23 cellular contexts compared by ENCODE assay signal in the genomic region with DNA sequence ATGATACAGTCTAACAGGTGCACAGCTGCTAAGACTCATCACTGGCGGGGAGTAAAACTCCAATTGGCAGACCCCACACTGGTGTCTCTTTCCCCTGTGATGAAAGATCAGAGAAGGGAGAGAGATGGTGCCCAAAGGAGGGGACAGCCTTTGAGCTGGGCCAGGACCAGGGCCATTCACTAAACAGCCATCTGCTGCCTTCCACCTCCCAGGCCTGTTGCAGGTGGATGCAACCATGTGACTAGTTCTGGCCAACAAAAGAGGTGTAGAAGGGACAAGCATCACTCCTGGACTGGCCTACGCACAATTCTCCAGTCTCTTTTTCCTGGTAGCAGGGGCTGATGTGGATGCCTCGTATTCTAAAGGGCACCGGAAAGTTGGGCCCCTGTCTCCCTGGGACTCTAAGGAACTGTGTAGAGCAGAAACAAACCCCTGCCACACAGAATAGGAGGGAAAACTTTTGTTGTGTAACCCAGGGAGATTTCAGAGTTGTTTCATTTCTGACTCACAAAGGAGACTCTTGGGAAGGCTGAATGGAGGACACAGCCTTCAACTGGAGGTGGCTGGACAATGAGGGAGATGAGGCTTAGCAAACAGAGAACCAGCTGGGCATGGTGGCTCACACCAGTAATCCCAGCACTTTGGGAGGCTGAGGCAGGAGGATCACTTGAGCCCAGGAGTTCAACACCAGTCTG. TPM values are rescaled to one million over a fixed set of nuclear protein-coding genes. Genes with fewer than 3 reads are reported as not detected.
DNase-seq lines count a peak whose midpoint lies in the region; ATAC-seq, FAIRE-seq and TF ChIP-seq lines count a peak whose summit lies in the region.
"Had no signal": no experiment of that assay in that cellular context is flagged by ENCODE, and none has a peak within 500 bp of the region (broad histone marks: within the 10 kb centered on the region; RNA-seq: fewer than 3 reads in every experiment).

No MANE protein-coding gene starts in this region.

- H4K8ac ChIP-seq in mesenchymal stem cell (ENCODE audit: low read length): no peak overlapping the region

- POLR2A ChIA-PET in activated B cell treated with CpG ODN at 0.5 μM for 24 hours (lab: Charles Lee): interaction anchor here (0.6 to 4.9 kb wide), 4 partner anchors 26 to 71 kb away, joined by 3 to 44 read pairs (median 5); a partner anchor contains a TSS

- H3K9me3 Mint-ChIP-seq in activated naive CD4-positive, alpha-beta T cell treated with anti-CD3 and anti-CD28 coated beads, Interleukin-2, amount 50 U/mL, for 72 hours: no peaks in the 10 kb centered on the region
- no peaks in the 10 kb centered on the region for H3K9me3 Mint-ChIP-seq in activated B cell treated with CpG ODN at 0.5 μM for 24 hours
- H3K9me3 Mint-ChIP-seq in type B pancreatic cell: no peaks in the 10 kb centered on the region
- H3K9me3 Mint-ChIP-seq: activated CD4-positive, alpha-beta T cell treated with anti-CD3 and anti-CD28 coated beads, Interleukin-2, amount 10 ng/mL, durations not matched to agents 7 days and 5 days; H9; nephron had no signal

- no peak overlapping the region for H2BK5ac ChIP-seq in mesenchymal stem cell (ENCODE audit: low read depth, low read length, poor library complexity, severe bottlenecking)

- H3K27ac Mint-ChIP-seq in activated naive CD4-positive, alpha-beta T cell treated with anti-CD3 and anti-CD28 coated beads, Interleukin-2, amount 50 U/mL, for 72 hours: peak overlapping the region; percentile 78 to 85
- H3K27ac Mint-ChIP-seq in activated B cell treated with CpG ODN at 0.5 μM for 24 hours (peak overlapping the region; percentile 35), type B pancreatic cell (peak overlapping the region; percentile 93)
- H3K27ac Mint-ChIP-seq: activated CD4-positive, alpha-beta T cell treated with anti-CD3 and anti-CD28 coated beads, Interleukin-2, amount 10 ng/mL, durations not matched to agents 7 days and 5 days; H9; nephron had no signal

- peaks cover 52% of the 10 kb centered on the region for H3K79me1 ChIP-seq in mesenchymal stem cell (replicated peaks; ENCODE audit: low read length, poor library complexity, severe bottlenecking)

- no peak for ATAC-seq in activated naive CD4-positive, alpha-beta T cell treated with anti-CD3 and anti-CD28 coated beads, Interleukin-2, amount 50 U/mL, for 72 hours
- ATAC-seq in activated B cell treated with CpG ODN at 0.5 μM for 24 hours (ENCODE audit: low read depth): no peak

- no peak overlapping the region for H3K14ac ChIP-seq in mesenchymal stem cell (ENCODE audit: low read length in 2 of 2)

- peak overlapping the region; percentile 19 for H3K9ac ChIP-seq in mesenchymal stem cell (ENCODE audit: low read length)
- H3K9ac ChIP-seq: SK-N-SH had no signal

- no peak overlapping the region for H3K18ac ChIP-seq in mesenchymal stem cell (ENCODE audit: low read depth in 1 of 2, low read length in 2 of 2)

- no peak overlapping the region for H4K91ac ChIP-seq in mesenchymal stem cell (ENCODE audit: low read length)

- no peaks in the 10 kb centered on the region for H3K9me3 ChIP-seq in mesenchymal stem cell (ENCODE audit: control insufficient read depth, low read length)
- H3K9me3 ChIP-seq: SK-N-SH had no signal

- no peak overlapping the region for H3K4ac ChIP-seq in mesenchymal stem cell (ENCODE audit: low read depth in 1 of 2, low read length in 2 of 2)

- no peak overlapping the region for H3K27ac ChIP-seq in mesenchymal stem cell (ENCODE audit: low read length, poor library complexity, severe bottlenecking)

- no peaks in the 10 kb centered on the region for H3K27me3 ChIP-seq in mesenchymal stem cell (ENCODE audit: control insufficient read depth in 1 of 2, insufficient read depth in 1 of 2, low read length in 2 of 2)

- H2BK12ac ChIP-seq in mesenchymal stem cell (ENCODE audit: low read length in 2 of 2): no peak overlapping the region

- peaks cover 13 to 28% of the 10 kb centered on the region in 2 donors for H3K36me3 Mint-ChIP-seq in activated naive CD4-positive, alpha-beta T cell treated with anti-CD3 and anti-CD28 coated beads, Interleukin-2, amount 50 U/mL, for 72 hours
- H3K36me3 Mint-ChIP-seq in activated B cell treated with CpG ODN at 0.5 μM for 24 hours (ENCODE audit: low read depth) (peaks cover 96% of the 10 kb centered on the region), type B pancreatic cell (peaks cover 11% of the 10 kb centered on the region)

- H3K36me3 ChIP-seq in mesenchymal stem cell (ENCODE audit: control insufficient read depth in 1 of 2, insufficient read depth in 2 of 2, low read depth in 1 of 2, low read length in 2 of 2): peaks cover 70 to 85% of the 10 kb centered on the region in 2 experiments

- no peaks in the 10 kb centered on the region for H3K27me3 Mint-ChIP-seq in activated B cell treated with CpG ODN at 0.5 μM for 24 hours
- no peaks in the 10 kb centered on the region for H3K27me3 Mint-ChIP-seq in type B pancreatic cell
- H3K27me3 Mint-ChIP-seq: activated CD4-positive, alpha-beta T cell treated with anti-CD3 and anti-CD28 coated beads, Interleukin-2, amount 10 ng/mL, durations not matched to agents 7 days and 5 days had no signal

- no peak overlapping the region for H3K4me3 ChIP-seq in mesenchymal stem cell (ENCODE audit: insufficient read depth in 1 of 2, low read depth in 1 of 2, low read length in 2 of 2)

- TF ChIP-seq CTCF in activated B cell treated with CpG ODN at 0.5 μM for 24 hours (IDR thresholded peaks at IDR 0.05): no peak
- TF ChIP-seq CTCF in type B pancreatic cell (conservative IDR thresholded peaks at IDR 0.05): no peak
- TF ChIP-seq CTCF in D721Med (IDR thresholded peaks at IDR 0.05; ENCODE audit: insufficient read depth, missing control alignments): no peak

- H2AK5ac ChIP-seq in mesenchymal stem cell (ENCODE audit: low read length, severe bottlenecking): no peak overlapping the region

- H3K23ac ChIP-seq in mesenchymal stem cell (ENCODE audit: low read length in 2 of 2): no peak overlapping the region

- peaks cover 24% of the 10 kb centered on the region for H3K4me1 ChIP-seq in mesenchymal stem cell (ENCODE audit: control insufficient read depth, insufficient read depth, low read depth, low read length)

- H3K4me2 ChIP-seq in mesenchymal stem cell (ENCODE audit: low read length, poor library complexity, severe bottlenecking): no peak overlapping the region
- H3K4me2 ChIP-seq: SK-N-SH had no signal

- intact Hi-C loops in activated B cell treated with CpG ODN at 0.5 μM for 24 hours (cut with micrococcal nuclease): no loop called here

- no peak overlapping the region for H2AFZ ChIP-seq in mesenchymal stem cell (ENCODE audit: low read depth, low read length)

- no peak overlapping the region for H3K4me3 Mint-ChIP-seq in activated B cell treated with CpG ODN at 0.5 μM for 24 hours
- H3K4me3 Mint-ChIP-seq in type B pancreatic cell: no peak overlapping the region
- H3K4me3 Mint-ChIP-seq: activated CD4-positive, alpha-beta T cell treated with anti-CD3 and anti-CD28 coated beads, Interleukin-2, amount 10 ng/mL, durations not matched to agents 7 days and 5 days; H9; nephron had no signal

- WGBS in mesenchymal stem cell: 97% methylated on average over 4 of the region's 4 CpGs

- no peak for FAIRE-seq in D721Med (lab: Jason Lieb, UNC)
- FAIRE-seq: kidney, RCC 7860 had no signal

- no peak overlapping the region for H2BK120ac ChIP-seq in mesenchymal stem cell (ENCODE audit: low read depth, low read length)

- H3K4me1 Mint-ChIP-seq in activated B cell treated with CpG ODN at 0.5 μM for 24 hours: peaks cover 59% of the 10 kb centered on the region
- no peaks in the 10 kb centered on the region for H3K4me1 Mint-ChIP-seq in type B pancreatic cell (ENCODE audit: unreplicated experiment)

- CTCF ChIA-PET in activated B cell treated with CpG ODN at 0.5 μM for 24 hours (lab: Charles Lee): interaction anchor here (0.8 to 16.2 kb wide), 4 partner anchors 33 to 187 kb away, joined by 3 to 625 read pairs (median 8); no protein-coding TSS in a partner anchor

- DNase-seq in activated naive CD4-positive, alpha-beta T cell treated with anti-CD3 and anti-CD28 coated beads, Interleukin-2, amount 50 U/mL, for 72 hours (ENCODE audit: low spot score in 2 of 2): no peak
- DNase-seq in activated naive CD4-positive, alpha-beta T cell treated with Interleukin-2 at 50 U/mL for 16 hours: no peak
- DNase-seq in activated B cell treated with CpG ODN at 0.5 μM for 24 hours (no peak), mesenchymal stem cell (no peak), type B pancreatic cell (ENCODE audit: extremely low spot score, unreplicated experiment) (no peak), D721Med (ENCODE audit: insufficient read length, low spot score) (no peak), NCI-H2227 (lab: John Stamatoyannopoulos, UW; ENCODE audit: unreplicated experiment) (no peak), T-helper 2 cell (no peak)
- DNase-seq: activated CD4-positive, alpha-beta T cell treated with anti-CD3 and anti-CD28 coated beads, Interleukin-2, amount 10 ng/mL, durations not matched to agents 7 days and 5 days; activated T-cell treated with anti-CD3 and anti-CD28 coated beads, Interleukin-2, amount 50 U/mL, for 48 hours; anterior cingulate cortex; COR-L47; H9; IMR-90; kidney; MM.1S; NCI-H1694; NCI-H226; SK-N-SH; stimulated activated CD4-positive, alpha-beta T cell treated with anti-CD3 and anti-CD28 coated beads, Interleukin-12 subunit alpha, Interleukin-12 subunit beta, amount 100 ng/mL, for 4 hours; trophoblast cell had no signal

- H2BK15ac ChIP-seq in mesenchymal stem cell (ENCODE audit: low read depth, poor library complexity, severe bottlenecking): no peak overlapping the region

RNA-seq across cellular contexts. Expression of a gene that starts 26.9 kb away (rescaled TPM):
- 100 to 1,000 TPM; 221 to 276 TPM for total RNA-seq in activated naive CD4-positive, alpha-beta T cell treated with anti-CD3 and anti-CD28 coated beads, Interleukin-2, amount 50 U/mL, for 72 hours
- total RNA-seq in activated B cell treated with CpG ODN at 0.5 μM for 24 hours (506 and 512 TPM in 2 replicates), type B pancreatic cell (ENCODE audit: low replicate concordance) (63.6 and 89.2 TPM in 2 replicates)
- 50.6 TPM for polyA plus RNA-seq in mesenchymal stem cell (2013, experiment 1 of 2)
- 50.3 TPM for polyA plus RNA-seq in mesenchymal stem cell (2013, experiment 2 of 2)

RNA-seq across cellular contexts. Expression of a gene that starts 33.6 kb away (rescaled TPM):
- total RNA-seq in activated naive CD4-positive, alpha-beta T cell treated with anti-CD3 and anti-CD28 coated beads, Interleukin-2, amount 50 U/mL, for 72 hours: under 1 TPM in 1 of 2 donors, not detected in 1; 0.23 TPM
- total RNA-seq in activated B cell treated with CpG ODN at 0.5 μM for 24 hours: 0.18 and 0.76 TPM in 2 replicates
- 39.2 TPM for polyA plus RNA-seq in mesenchymal stem cell (2013, experiment 1 of 2)
- polyA plus RNA-seq in mesenchymal stem cell (2013, experiment 2 of 2): 40.8 TPM
- 18.4 and 19.7 TPM in 2 replicates for total RNA-seq in type B pancreatic cell (ENCODE audit: low replicate concordance)
- total RNA-seq: activated CD4-positive, alpha-beta T cell treated with anti-CD3 and anti-CD28 coated beads, Interleukin-2, amount 10 ng/mL, durations not matched to agents 7 days and 5 days had no signal

Comparison
In these comparisons a context has a peak if more than half of its experiments do, and no peak if none do; other contexts are left out.
1. H3K27ac Mint-ChIP-seq: peak in every context shown above with its lines; median percentile 93 in type B pancreatic cell; 82 in activated naive CD4-positive, alpha-beta T cell treated with anti-CD3 and anti-CD28 coated beads, Interleukin-2, amount 50 U/mL, for 72 hours; 35 in activated B cell treated with CpG ODN at 0.5 μM for 24 hours.
2. RNA of a gene that starts 33.6 kb away (total RNA-seq): 18.4 to 19.7 TPM in type B pancreatic cell; 0.23 TPM in activated naive CD4-positive, alpha-beta T cell treated with anti-CD3 and anti-CD28 coated beads, Interleukin-2, amount 50 U/mL, for 72 hours and 0.18 to 0.76 TPM in activated B cell treated with CpG ODN at 0.5 μM for 24 hours; every median in the first group is over 10 times any median in the second.